8 cellular contexts compared by ENCODE assay signal in genomic region chr4:15963568-15963967, GRCh38. TPM values are rescaled to one million over a fixed set of nuclear protein-coding genes. Genes with fewer than 3 reads are reported as not detected.
DNase-seq lines count a peak whose midpoint lies in the region; ATAC-seq and TF ChIP-seq lines count a peak whose summit lies in the region.

No MANE protein-coding gene starts in this region.

- no peaks in the 10 kb centered on the region for H3K36me3 Mint-ChIP-seq in CD14-positive monocyte

- in situ Hi-C loops in GM13976 (cut with MboI; ENCODE audit: low sequenced_read_pairs, unreplicated experiment) = no loop called here

- H3K4me1 Mint-ChIP-seq in CD14-positive monocyte = peaks cover 27% of the 10 kb centered on the region

- TF ChIP-seq CTCF in GM13976 (IDR thresholded peaks at IDR 0.05; ENCODE audit: borderline replicate concordance, control extremely low read depth, extremely low read depth, insufficient read depth, missing control alignments) (no peak), CD14-positive monocyte (IDR thresholded peaks at IDR 0.05) (no peak)

- peaks cover 0 to 4% (median 0%) of the 10 kb centered on the region in 7 donors for H3K9me3 Mint-ChIP-seq in CD14-positive monocyte

- intact Hi-C loops in CD14-positive monocyte (cut with micrococcal nuclease) = no loop called here

- no peak overlapping the region for H3K4me3 Mint-ChIP-seq in CD14-positive monocyte

- DNase-seq in GM13976 (ENCODE audit: low spot score) (peak; percentile 65), MV-4-11 (lab: John Stamatoyannopoulos, UW) (peak; percentile 3), myocyte (ENCODE audit: low read depth) (peak; percentile 45), left lobe of liver (ENCODE audit: low spot score) (no peak), GM19240 (ENCODE audit: insufficient read length, low spot score) (no peak), KG1 (lab: John Stamatoyannopoulos, UW) (no peak), CD14-positive monocyte (ENCODE audit: low spot score) (no peak)

- ATAC-seq in GM21576 (IDR thresholded peaks at IDR 0.05; ENCODE audit: unreplicated experiment) = peak; percentile 83
- no peak for ATAC-seq in left lobe of liver

- no peaks in the 10 kb centered on the region for H3K27me3 Mint-ChIP-seq in CD14-positive monocyte (ENCODE audit: low read depth in 3 of 3)

- peak overlapping the region in 1 of 7 donors; percentile 76 for H3K27ac Mint-ChIP-seq in CD14-positive monocyte

RNA-seq across cellular contexts. Expression of gene FGFBP2, which starts 0.6 kb away (rescaled TPM):
- total RNA-seq in myocyte = 3.0 TPM in 1 of 2 replicates, not detected in the other
- polyA plus RNA-seq in myocyte (2012) = 2.7 TPM
- 0.30 TPM for total RNA-seq in left lobe of liver
- 1 to 10 TPM in 1 of 2 donors, under 1 TPM in 1; 0.61 to 1.1 TPM for polyA plus RNA-seq in CD14-positive monocyte

RNA-seq across cellular contexts. Expression of gene FGFBP1, which starts 25.0 kb away (rescaled TPM):
- not detected in 2 replicates for total RNA-seq in myocyte
- polyA plus RNA-seq in myocyte (2012) = not detected
- total RNA-seq in left lobe of liver = not detected
- polyA plus RNA-seq in CD14-positive monocyte = not detected

Comparison
In these comparisons a context has a peak if more than half of its experiments do, and no peak if none do; other contexts are left out.
1. DNase-seq: peak in GM13976 (single experiment), MV-4-11 (single experiment) and myocyte (single experiment); none in left lobe of liver (single experiment), GM19240 (single experiment), KG1 (single experiment) and CD14-positive monocyte (single experiment).